Comparison of ENCODE assay signal across 10 cellular contexts in the genomic region with DNA sequence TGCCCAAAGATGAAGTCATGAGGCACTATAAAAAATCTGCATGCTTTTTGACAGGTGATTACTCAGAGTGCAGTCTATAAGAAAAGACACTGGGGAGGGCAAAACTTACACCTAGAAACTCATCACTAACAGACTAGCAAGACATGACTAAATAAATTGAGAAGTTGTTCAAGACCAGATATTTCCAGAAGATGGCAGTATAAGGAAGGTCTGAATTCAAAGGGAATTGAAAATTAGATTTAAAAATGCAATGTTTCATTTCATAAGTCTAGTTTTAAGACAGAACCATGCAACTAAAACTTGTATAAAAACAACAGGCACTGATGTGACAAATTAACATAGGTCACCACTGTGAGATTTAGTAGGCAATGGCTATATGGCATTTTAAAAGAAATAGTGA.
DNase-seq lines count a peak whose midpoint lies in the region; ATAC-seq and TF ChIP-seq lines count a peak whose summit lies in the region.
"Had no signal": no experiment of that assay in that cellular context is flagged by ENCODE, and none has a peak within 500 bp of the region (broad histone marks: within the 10 kb centered on the region; RNA-seq: fewer than 3 reads in every experiment).

No MANE protein-coding gene starts in this region.

- POLR2A ChIA-PET in CD4-positive, alpha-beta memory T cell (lab: Charles Lee; ENCODE audit: partially characterized antibody) = no interaction called here

- in situ Hi-C loops in KBM-7 (cut with MboI; ENCODE audit: low pct_unique_long_range_greater_than_20kb, low sequenced_read_pairs) = no loop called here

- H3K4me1 ChIP-seq in adrenal gland (replicated peaks in 1 of 2) (no peaks in the 10 kb centered on the region), right lobe of liver (no peaks in the 10 kb centered on the region)
- H3K4me1 ChIP-seq in CD4-positive, alpha-beta memory T cell (ENCODE audit: insufficient read depth, low read length) = no peaks in the 10 kb centered on the region

- TF ChIP-seq CTCF in adrenal gland (IDR thresholded peaks at IDR 0.05) (peak; percentile 10 to 50 (median 16)), right lobe of liver (IDR thresholded peaks at IDR 0.05) (peak; percentile 14 to 46 (median 38))

- H3K9me3 Mint-ChIP-seq in CD4-positive, alpha-beta memory T cell = no peaks in the 10 kb centered on the region

- H3K4me3 Mint-ChIP-seq in CD4-positive, alpha-beta memory T cell = no peak overlapping the region

- H3K27ac ChIP-seq in adrenal gland (no peak overlapping the region), right lobe of liver (no peak overlapping the region)
- no peak overlapping the region for H3K27ac ChIP-seq in CD4-positive, alpha-beta memory T cell (ENCODE audit: low read depth, low read length)
- H3K27ac ChIP-seq: ovary had no signal

- H3K9me3 ChIP-seq in adrenal gland (replicated peaks in 1 of 3) (no peaks in the 10 kb centered on the region), right lobe of liver (no peaks in the 10 kb centered on the region)
- H3K9me3 ChIP-seq in CD4-positive, alpha-beta memory T cell (ENCODE audit: control insufficient read depth in 1 of 2, low read length in 2 of 2) = no peaks in the 10 kb centered on the region
- H3K9me3 ChIP-seq: ovary had no signal

- ATAC-seq in right lobe of liver (no peak), GM21529 (IDR thresholded peaks at IDR 0.05; ENCODE audit: unreplicated experiment) (no peak), GM18519 (IDR thresholded peaks at IDR 0.05; ENCODE audit: low FRiP score, unreplicated experiment) (no peak)

- H3K27me3 ChIP-seq in adrenal gland (peaks cover 4% of the 10 kb centered on the region), right lobe of liver (no peaks in the 10 kb centered on the region)
- H3K27me3 ChIP-seq in CD4-positive, alpha-beta memory T cell (ENCODE audit: insufficient read depth, low read length) = no peaks in the 10 kb centered on the region
- H3K27me3 ChIP-seq: ovary had no signal

- CTCF ChIA-PET in CD4-positive, alpha-beta memory T cell (lab: Charles Lee; ENCODE audit: partially characterized antibody) = no interaction called here

- H3K27ac Mint-ChIP-seq in CD4-positive, alpha-beta memory T cell = no peak overlapping the region

- TF ChIP-seq POLR2A in adrenal gland (IDR thresholded peaks at IDR 0.05) = no peak
- no peak for TF ChIP-seq POLR2A in right lobe of liver (IDR thresholded peaks at IDR 0.05)

- H3K36me3 Mint-ChIP-seq in CD4-positive, alpha-beta memory T cell = no peaks in the 10 kb centered on the region

- intact Hi-C loops in adrenal gland (cut with DNase I) = no loop called here
- intact Hi-C loops in right lobe of liver (cut with DNase I) = no loop called here
- intact Hi-C loops in CD4-positive, alpha-beta memory T cell (cut with micrococcal nuclease) = no loop called here

- H3K4me1 Mint-ChIP-seq in CD4-positive, alpha-beta memory T cell = no peaks in the 10 kb centered on the region

- peak; percentile 53 for DNase-seq in DMS 273 (lab: John Stamatoyannopoulos, UW; ENCODE audit: unreplicated experiment)
- peak; percentile 32 for DNase-seq in KBM-7
- DNase-seq in adrenal gland = no peak
- no peak for DNase-seq in right lobe of liver
- DNase-seq in HK-2 (ENCODE audit: unreplicated experiment) = no peak
- no peak for DNase-seq in CD4-positive, alpha-beta memory T cell
- DNase-seq: NCI-H510A treated with DMSO at 0.1 percent for 48 hours, ovary had no signal

- H3K36me3 ChIP-seq in adrenal gland (replicated peaks in 1 of 2) (no peaks in the 10 kb centered on the region), right lobe of liver (no peaks in the 10 kb centered on the region)
- no peaks in the 10 kb centered on the region for H3K36me3 ChIP-seq in CD4-positive, alpha-beta memory T cell (ENCODE audit: insufficient read depth, low read length)
- H3K36me3 ChIP-seq: ovary had no signal

- H3K27me3 Mint-ChIP-seq in CD4-positive, alpha-beta memory T cell = no peaks in the 10 kb centered on the region

- H3K4me3 ChIP-seq in adrenal gland (no peak overlapping the region), right lobe of liver (no peak overlapping the region)
- no peak overlapping the region for H3K4me3 ChIP-seq in CD4-positive, alpha-beta memory T cell (ENCODE audit: low read length in 2 of 2)
- H3K4me3 ChIP-seq: ovary had no signal

Comparison
In these comparisons a context has a peak if more than half of its experiments do, and no peak if none do; other contexts are left out.
1. DNase-seq: peak in DMS 273 (single experiment) and KBM-7 (single experiment); none in adrenal gland (0 of 7), right lobe of liver (0 of 3), HK-2 (single experiment) and CD4-positive, alpha-beta memory T cell (0 of 5).